8 cellular contexts compared by ENCODE assay signal in the genomic region with DNA sequence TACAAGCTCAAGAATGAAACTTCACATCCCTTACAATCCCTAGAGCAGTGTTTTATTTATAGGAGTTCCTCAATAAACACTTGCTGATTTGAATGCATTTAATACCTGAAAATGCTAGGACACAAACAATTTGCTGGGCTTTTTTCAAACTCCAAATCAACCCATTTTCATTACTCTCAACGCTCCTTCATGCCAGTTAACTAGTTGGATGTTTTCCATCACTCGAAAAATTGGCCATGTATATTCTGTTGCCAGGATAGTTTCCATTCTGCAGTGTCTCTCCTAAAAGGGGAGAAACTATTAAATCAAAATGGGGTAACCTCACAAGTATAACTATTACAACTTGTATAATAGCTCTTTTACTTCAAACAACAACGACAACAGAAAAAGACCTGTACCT. TPM values are rescaled to one million over a fixed set of nuclear protein-coding genes. Genes with fewer than 3 reads are reported as not detected.
DNase-seq lines count a peak whose midpoint lies in the region; ATAC-seq and TF ChIP-seq lines count a peak whose summit lies in the region.

No MANE protein-coding gene starts in this region.

- H3K4me3 ChIP-seq in GM06990 (replicated peaks; ENCODE audit: low read depth, low read length) (peak overlapping the region; percentile 83), psoas muscle (peak overlapping the region; percentile 64), mucosa of descending colon (no peak overlapping the region)

- ATAC-seq in psoas muscle (no peak), mucosa of descending colon (no peak)

- DNase-seq in GM06990 (ENCODE audit: extremely low read depth, insufficient read length) (no peak), RPMI7951 (ENCODE audit: low read depth) (peak; percentile 23), erythroblast (lab: John Stamatoyannopoulos, UW) (peak; percentile 3 to 35), psoas muscle (no peak), dedifferentiated amniotic fluid mesenchymal stem cell (ENCODE audit: extremely low spot score) (no peak), mucosa of descending colon (no peak), SIG-M5 (lab: John Stamatoyannopoulos, UW) (no peak)
- DNase-seq in stimulated activated CD4-positive, alpha-beta T cell treated with anti-CD3 and anti-CD28 coated beads, Interleukin-4, amount 100 ng/mL, for 4 hours, result no peak

- WGBS in psoas muscle, 3 donors, result 9 to 19% (median 12%) methylated on average over 3 of the region's 3 CpGs

- H3K4me1 ChIP-seq in psoas muscle (peaks cover 73% of the 10 kb centered on the region), mucosa of descending colon (ENCODE audit: low read depth) (peaks cover 10% of the 10 kb centered on the region)

- H3K27me3 ChIP-seq in GM06990 (replicated peaks; ENCODE audit: control insufficient read depth, insufficient read depth, low read length), result no peaks in the 10 kb centered on the region
- H3K27me3 ChIP-seq in psoas muscle (ENCODE audit: insufficient read depth in 3 of 3, low read length in 2 of 3), result no peaks in the 10 kb centered on the region

- TF ChIP-seq POLR2A in erythroblast (IDR thresholded peaks at IDR 0.05; ENCODE audit: low read length), result no peak

- H3K9me3 ChIP-seq in psoas muscle (peaks cover 5% of the 10 kb centered on the region), mucosa of descending colon (no peaks in the 10 kb centered on the region)

- intact Hi-C loops in psoas muscle (cut with DNase I) (loop anchor here in 1 of 2 donors (2.0 to 5.0 kb wide), 2 partner anchors 15 to 62 kb away; no protein-coding TSS in a partner anchor), mucosa of descending colon (cut with DNase I, micrococcal nuclease) (no loop called here)

- peak overlapping the region; percentile 92 for H3K27ac ChIP-seq in psoas muscle

- TF ChIP-seq CTCF in GM06990 (IDR thresholded peaks at IDR 0.05; ENCODE audit: insufficient read depth, low read length, poor library complexity, severe bottlenecking) (no peak), psoas muscle (IDR thresholded peaks at IDR 0.05) (no peak), mucosa of descending colon (IDR thresholded peaks at IDR 0.05) (no peak)

- H3K36me3 ChIP-seq in GM06990 (ENCODE audit: control insufficient read depth, insufficient read depth, low read length) (no peaks in the 10 kb centered on the region), psoas muscle (ENCODE audit: insufficient read depth in 1 of 2, low read depth in 1 of 2) (peaks cover 9 to 42% of the 10 kb centered on the region in 2 donors), mucosa of descending colon (ENCODE audit: low read depth) (no peaks in the 10 kb centered on the region)

RNA-seq across cellular contexts. Expression of gene GBE1, which starts 1.2 kb away (rescaled TPM):
- total RNA-seq in RPMI7951 (2014; rRNA removed; shearing (Covaris generic)), result 124 and 141 TPM in 2 replicates
- 100 to 1,000 TPM in 3 of 4 donors, 10 to 100 TPM in 1; 99.7 to 261 (median 185) TPM for total RNA-seq in psoas muscle
- polyA plus RNA-seq in psoas muscle, result 100 to 1,000 TPM; 112 to 290 (median 198) TPM
- 10 to 100 TPM; 17.7 to 20.3 (median 18.8) TPM for total RNA-seq in mucosa of descending colon

Comparison
In these comparisons a context has a peak if more than half of its experiments do, and no peak if none do; other contexts are left out.
1. DNase-seq: peak in RPMI7951 (single experiment) and erythroblast (2 of 2); none in GM06990 (single experiment), psoas muscle (0 of 2), dedifferentiated amniotic fluid mesenchymal stem cell (single experiment), mucosa of descending colon (0 of 3), SIG-M5 (single experiment) and stimulated activated CD4-positive, alpha-beta T cell treated with anti-CD3 and anti-CD28 coated beads, Interleukin-4, amount 100 ng/mL, for 4 hours (0 of 2).